24 cellular contexts compared by ENCODE assay signal in the genomic region with DNA sequence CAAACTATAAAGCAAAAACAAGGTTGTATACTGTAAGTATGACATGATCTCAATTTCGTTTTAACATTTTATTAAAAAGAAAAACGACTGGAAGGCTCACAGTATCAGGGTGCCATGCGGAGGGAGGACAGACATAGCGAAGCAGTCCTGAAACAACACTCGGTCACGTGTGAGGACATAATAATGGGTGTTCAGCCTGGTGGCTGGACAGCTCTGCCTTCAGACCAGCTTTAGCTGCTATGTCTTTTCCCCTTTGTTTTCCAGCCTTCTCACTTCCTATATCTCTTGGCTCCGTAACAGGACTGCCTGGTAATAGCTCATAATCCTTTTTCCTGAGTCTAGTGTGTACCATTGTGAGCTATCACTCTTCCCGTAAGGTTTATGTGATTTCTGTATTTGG. TPM values are rescaled to one million over a fixed set of nuclear protein-coding genes. Genes with fewer than 3 reads are reported as not detected.
"Had no signal": no experiment of that assay in that cellular context is flagged by ENCODE, and none has a peak within 500 bp of the region (broad histone marks: within the 10 kb centered on the region; RNA-seq: fewer than 3 reads in every experiment).

No MANE protein-coding gene starts in this region.

- H3K9ac ChIP-seq: KMS-11, SK-N-SH had no signal

- H3K4me2 ChIP-seq: KMS-11, SK-N-SH had no signal

- H3K9me3 ChIP-seq: SK-N-SH had no signal

- ATAC-seq: HepG2, Panc1, PC-3 had no signal

- FAIRE-seq: HepG2 had no signal

- DNase-seq: IMR-90; Kasumi-1; MM.1S; NCI-H1092 treated with DMSO at 0.1 percent for 48 hours; NCI-H1436; NCI-H1694; NCI-H187 treated with DMSO at 0.1 percent for 48 hours; NCI-H2029 treated with DMSO at 0.1 percent for 48 hours; NCI-H2171 treated with DMSO at 0.1 percent for 48 hours; NCI-H345; NCI-H446 treated with DMSO at 0.1 percent for 48 hours; NCI-H510A treated with DMSO at 0.1 percent for 48 hours; NCI-H526; NCI-H748 treated with DMSO at 0.1 percent for 48 hours; NK-92 treated with Interleukin-12 subunit alpha and Interleukin-12 subunit beta, amount 100 ng/mL, for 24 hours; PC-3; SHP77; SK-N-SH had no signal

- H3K27ac ChIP-seq: KMS-11, RWPE1 had no signal

RNA-seq across cellular contexts. Expression of gene KLF14, which starts 18.4 kb away (rescaled TPM):
- total RNA-seq: HepG2, IMR-90, M059J, OCI-LY7, PC-3 had no signal
- polyA plus RNA-seq: HepG2 had no signal
